Comparison of ENCODE assay signal across 13 cellular contexts in genomic region chr6:37971711-37972410, GRCh38.
DNase-seq lines count a peak whose midpoint lies in the region; ATAC-seq, FAIRE-seq and TF ChIP-seq lines count a peak whose summit lies in the region.
"Had no signal": no experiment of that assay in that cellular context is flagged by ENCODE, and none has a peak within 500 bp of the region (broad histone marks: within the 10 kb centered on the region; RNA-seq: fewer than 3 reads in every experiment).

No MANE protein-coding gene starts in this region.

- in situ Hi-C loops in HepG2 (cut with HindIII; ENCODE audit: extremely low pct_ligation_motif_present, low pct_unique_long_range_greater_than_20kb), result no loop called here

- H4K20me1 ChIP-seq in HepG2 (ENCODE audit: insufficient read depth, low read length), result no peaks in the 10 kb centered on the region

- H3K9ac ChIP-seq in HepG2 (ENCODE audit: insufficient read depth, low read depth, low read length), result no peak overlapping the region

- TF ChIP-seq POLR2A in HepG2 (IDR thresholded peaks at IDR 0.05; ENCODE audit: insufficient read depth in 1 of 2, low read depth in 2 of 2, low read length in 2 of 2) (no peak), right lobe of liver (IDR thresholded peaks at IDR 0.05) (no peak)

- ATAC-seq in HepG2 (no peak), right lobe of liver (no peak), left lung (peak; percentile 46), GM21381 (IDR thresholded peaks at IDR 0.05; ENCODE audit: unreplicated experiment) (no peak), HG03159 (IDR thresholded peaks at IDR 0.05; ENCODE audit: unreplicated experiment) (no peak)
- ATAC-seq: activated CD4-positive, CD25-positive, alpha-beta regulatory T cell treated with anti-CD3 and anti-CD28 coated beads, Interleukin-2, amount 50 U/mL, for 24 hours; activated CD8-positive, alpha-beta memory T cell treated with anti-CD3 and anti-CD28 coated beads, Interleukin-2, amount 10 ng/mL, durations not matched to agents 7 days and 5 days; HCT116 had no signal

- H3K4me2 ChIP-seq in HepG2 (ENCODE audit: low read depth, low read length), result no peak overlapping the region

- CTCF ChIA-PET in HepG2 (lab: Yijun Ruan, JAX; ENCODE audit: low intra/inter-chr PET ratio, low total read pairs), result no interaction called here

- H3K27ac ChIP-seq in HepG2 (ENCODE audit: extremely low read length, insufficient read depth, low read length) (no peak overlapping the region), right lobe of liver (no peak overlapping the region), SJCRH30 (no peak overlapping the region), left lung (no peak overlapping the region)

- TF ChIP-seq RAD21 in HepG2 (CRISPR knock-in tag; IDR thresholded peaks at IDR 0.05), result no peak

- no peak for DNase-seq in HepG2 (ENCODE audit: low spot score)
- no peak for DNase-seq in right lobe of liver
- peak; percentile 49 to 83 for DNase-seq in SJCRH30
- DNase-seq in left lung, result no peak
- DNase-seq in SW480 (ENCODE audit: low spot score), result no peak
- DNase-seq in iPS-NIHi7 (ENCODE audit: extremely low spot score), result no peak
- DNase-seq: activated CD8-positive, alpha-beta memory T cell treated with anti-CD3 and anti-CD28 coated beads, Interleukin-2, amount 10 ng/mL, durations not matched to agents 7 days and 5 days; activated effector memory CD4-positive, alpha-beta T cell treated with Interleukin-2 at 50 U/mL for 16 hours; NCI-H146 had no signal

- WGBS in HepG2 (ENCODE audit: low lambda C conversion rate), result 98% methylated on average over 4 of the region's 4 CpGs
- 62% methylated on average over 4 of the region's 4 CpGs for WGBS in right lobe of liver (ENCODE audit: insufficient coverage, low coverage, low lambda C conversion rate, missing lambda C conversion rate)

- peaks cover 11% of the 10 kb centered on the region for H3K79me2 ChIP-seq in HepG2 (ENCODE audit: insufficient read depth, low read length)

- POLR2A ChIA-PET in HepG2 (lab: Yijun Ruan, JAX), result no interaction called here

- no peak for FAIRE-seq in HepG2 (lab: Jason Lieb, UNC)

- no peaks in the 10 kb centered on the region for H3K4me1 ChIP-seq in HepG2 (ENCODE audit: insufficient read depth, low read length)
- no peaks in the 10 kb centered on the region for H3K4me1 ChIP-seq in right lobe of liver
- peaks cover 8% of the 10 kb centered on the region for H3K4me1 ChIP-seq in SJCRH30
- H3K4me1 ChIP-seq in left lung, result peaks cover 4 to 17% of the 10 kb centered on the region in 2 donors

- intact Hi-C loops in HepG2 (cut with micrococcal nuclease; ENCODE audit: unreplicated experiment), result no loop called here
- intact Hi-C loops in right lobe of liver (cut with DNase I), result no loop called here
- intact Hi-C loops in left lung (cut with DNase I), result no loop called here

- no peak overlapping the region for H3K4me3 ChIP-seq in HepG2 (replicated peaks in 1 of 3; ENCODE audit: insufficient read depth in 1 of 3, low read depth in 2 of 3, low read length in 3 of 3)
- H3K4me3 ChIP-seq in right lobe of liver, result no peak overlapping the region
- H3K4me3 ChIP-seq in SJCRH30, result no peak overlapping the region
- no peak overlapping the region for H3K4me3 ChIP-seq in left lung

- H2AFZ ChIP-seq in HepG2 (ENCODE audit: low read length), result no peak overlapping the region

- BruUV-seq in HepG2 (replicated peaks; lab: Mats Ljungman, UMichigan), result TSS peak; percentile 5

- H3K27me3 ChIP-seq in HepG2 (ENCODE audit: control insufficient read depth in 1 of 2, insufficient read depth in 2 of 2, low read length in 2 of 2) (no peaks in the 10 kb centered on the region), right lobe of liver (no peaks in the 10 kb centered on the region), SJCRH30 (no peaks in the 10 kb centered on the region), left lung (no peaks in the 10 kb centered on the region)

- peaks cover 8% of the 10 kb centered on the region for H3K9me3 ChIP-seq in HepG2 (ENCODE audit: low read length)
- H3K9me3 ChIP-seq in right lobe of liver, result no peaks in the 10 kb centered on the region
- peaks cover 7% of the 10 kb centered on the region; the same call in 1 of the 2 replicates for H3K9me3 ChIP-seq in SJCRH30 (replicated peaks)
- peaks cover 0 to 19% of the 10 kb centered on the region in 2 donors for H3K9me3 ChIP-seq in left lung

- TF ChIP-seq EP300 in HepG2 (IDR thresholded peaks at IDR 0.05; ENCODE audit: low read depth in 2 of 2, low read length in 2 of 2) (no peak), HepG2 (CRISPR knock-in tag; IDR thresholded peaks at IDR 0.05; ENCODE audit: borderline replicate concordance) (no peak)

- TF ChIP-seq CTCF in HepG2 (CRISPR knock-in tag; IDR thresholded peaks at IDR 0.05) (no peak), right lobe of liver (IDR thresholded peaks at IDR 0.05) (no peak), left lung (IDR thresholded peaks at IDR 0.05) (no peak)

- H3K36me3 ChIP-seq in HepG2 (replicated peaks in 1 of 2; ENCODE audit: control insufficient read depth in 1 of 2, insufficient read depth in 2 of 2, low read length in 2 of 2), result no peaks in the 10 kb centered on the region
- H3K36me3 ChIP-seq in right lobe of liver, result no peaks in the 10 kb centered on the region
- peaks cover 3% of the 10 kb centered on the region; the same call in 1 of the 2 replicates for H3K36me3 ChIP-seq in SJCRH30
- H3K36me3 ChIP-seq in left lung, result no peaks in the 10 kb centered on the region

TF ChIP-seq in HepG2, 621 proteins besides CTCF, POLR2A, EP300 and RAD21:
- TF ChIP-seq ZFP90 (CRISPR knock-in tag; IDR thresholded peaks at IDR 0.05; ENCODE audit: borderline replicate concordance), result no peak
- TF ChIP-seq MAFK (conservative IDR thresholded peaks at IDR 0.05 in 1 of 2, IDR thresholded peaks at IDR 0.05 in 1 of 2; ENCODE audit: low read length in 2 of 2), result 0 out of 4 replicates have a peak, but pooled peaks of 1 of the 2 experiments have one; percentile 5

Comparison
In these comparisons a context has a peak if more than half of its experiments do, and no peak if none do; other contexts are left out.
1. DNase-seq: peak in SJCRH30 (2 of 2); none in HepG2 (single experiment), right lobe of liver (0 of 3), left lung (0 of 2), SW480 (single experiment) and iPS-NIHi7 (single experiment).